8 cellular contexts compared by ENCODE assay signal in the genomic region with DNA sequence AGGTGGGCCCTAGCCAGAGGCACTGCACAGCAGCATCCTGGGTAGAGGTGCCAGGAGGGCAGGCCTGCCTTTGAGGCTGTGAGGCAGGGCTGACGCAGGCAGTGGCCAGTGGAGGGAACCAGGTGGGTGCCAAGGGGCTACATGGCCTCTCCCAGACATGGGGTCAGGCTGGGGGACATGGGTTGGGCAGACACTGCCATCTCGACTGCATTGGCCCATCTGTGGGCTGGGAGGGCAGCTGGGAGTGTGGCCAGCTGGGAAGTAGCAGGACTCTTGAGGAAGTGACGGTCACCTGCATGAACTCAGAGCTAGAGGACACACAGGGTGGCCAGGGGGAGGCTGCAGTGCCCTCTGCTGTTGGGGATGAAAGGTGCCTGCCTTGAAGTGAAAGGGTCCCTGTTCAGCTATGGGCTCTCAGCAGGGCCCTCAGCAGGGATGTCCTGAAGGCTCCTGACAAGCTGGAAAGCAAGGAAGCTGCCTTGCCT.
A peak's percentile ranks its signal among the peaks of the same experiment; 100 is the strongest.
DNase-seq lines count a peak whose midpoint lies in the region; ATAC-seq, FAIRE-seq and TF ChIP-seq lines count a peak whose summit lies in the region.
"Not testable (repeated sequence)": the region's sequence is repeated elsewhere in the genome, so short reads cannot be mapped to it uniquely, and the experiment has no call there.

No MANE protein-coding gene starts in this region.

- TF ChIP-seq CTCF in GM12864 (IDR thresholded peaks at IDR 0.05; ENCODE audit: low read depth, low read length, missing control alignments), result peak; percentile 22
- TF ChIP-seq CTCF in HCT116 (IDR thresholded peaks at IDR 0.05 in 2 of 3, conservative IDR thresholded peaks at IDR 0.05 in 1 of 3; ENCODE audit: borderline replicate concordance in 1 of 3, insufficient read depth in 1 of 3, low read depth in 2 of 3, low read length in 2 of 3), result peak; percentile 23 to 38 (median 30); a peak in 4 of 6 replicates
- TF ChIP-seq CTCF in chondrocyte (IDR thresholded peaks at IDR 0.05); kidney (IDR thresholded peaks at IDR 0.05; ENCODE audit: borderline replicate concordance, extremely low read depth, insufficient read depth): not testable (repeated sequence)

- not testable (repeated sequence) for H3K9me3 ChIP-seq in HCT116 (ENCODE audit: control insufficient read depth in 1 of 2, insufficient read depth in 1 of 2, low read depth in 1 of 2, low read length in 2 of 2); kidney (ENCODE audit: control insufficient read depth in 1 of 2, low read length in 2 of 2); small intestine (ENCODE audit: control insufficient read depth, low read depth)

- not testable (repeated sequence) for H3K4me2 ChIP-seq in HCT116 (ENCODE audit: low read length)

- FAIRE-seq in kidney (lab: Jason Lieb, UNC); small intestine (lab: Jason Lieb, UNC): not testable (repeated sequence)

- H2AFZ ChIP-seq in HCT116 (ENCODE audit: low read depth, low read length, poor library complexity, severe bottlenecking), result not testable (repeated sequence)

- not testable (repeated sequence) for H4K20me1 ChIP-seq in HCT116 (ENCODE audit: insufficient read depth)

- WGBS in small intestine, 3 donors, result 17 to 73% (median 44%) methylated on average over 2 to 3 of the region's 3 CpGs

- 0 out of 2 replicates have a peak, but pooled peaks have one; percentile 47 for ATAC-seq in HCT116

- not testable (repeated sequence) for H3K36me3 ChIP-seq in HCT116 (ENCODE audit: control insufficient read depth in 1 of 2, insufficient read depth in 2 of 2, low read length in 2 of 2); kidney (ENCODE audit: control insufficient read depth in 1 of 2, insufficient read depth in 2 of 2, low read length in 2 of 2); small intestine (ENCODE audit: control insufficient read depth in 2 of 2, insufficient read depth in 2 of 2, low read length in 2 of 2)

- RAD21 ChIA-PET in HCT116 (lab: Charles Lee; ENCODE audit: low non-redundant PET in 1 of 2, low total read pairs in 2 of 2, uncharacterized antibody in 2 of 2, unreplicated experiment in 2 of 2), result not testable (repeated sequence)

- not testable (repeated sequence) for H3K9me3 Mint-ChIP-seq in chondrocyte (ENCODE audit: low read depth)

- not testable (repeated sequence) for TF ChIP-seq POLR2A in HCT116 (IDR thresholded peaks at IDR 0.05; ENCODE audit: borderline replicate concordance, extremely low read depth, insufficient read depth, insufficient read length)

- peak; percentile 32; the same call in 1 of the 2 replicates for TF ChIP-seq RAD21 in HCT116 (IDR thresholded peaks at IDR 0.05; ENCODE audit: low read depth)

- H3K27ac ChIP-seq in HCT116 (ENCODE audit: low read depth, low read length); kidney (ENCODE audit: low read depth in 2 of 2, low read length in 2 of 2); small intestine (ENCODE audit: low read depth in 1 of 2, low read length in 1 of 2): not testable (repeated sequence)

- H3K4me1 ChIP-seq in HCT116 (ENCODE audit: control insufficient read depth in 1 of 2, insufficient read depth in 2 of 2, low read length in 2 of 2); kidney (ENCODE audit: control insufficient read depth in 1 of 2, insufficient read depth in 1 of 2, low read depth in 1 of 2, low read length in 2 of 2); small intestine (ENCODE audit: control insufficient read depth in 2 of 2, insufficient read depth in 1 of 2, low read depth in 1 of 2, low read length in 1 of 2): not testable (repeated sequence)

- peak; percentile 4 for DNase-seq in ACHN
- DNase-seq in GM12864 (ENCODE audit: low read depth); HCT116 (ENCODE audit: low read depth, low spot score): not testable (repeated sequence)
- DNase-seq in NCI-H146 (lab: John Stamatoyannopoulos, UW), result peak; percentile 15
- DNase-seq in SK-MEL-5 (ENCODE audit: low read depth, low spot score), result peak; percentile 26
- DNase-seq in chondrocyte (ENCODE audit: low spot score), result peak; percentile 56
- peak; percentile 51 for DNase-seq in kidney
- peak; percentile 7 for DNase-seq in small intestine

- not testable (repeated sequence) for H3K36me3 Mint-ChIP-seq in chondrocyte (ENCODE audit: low read depth)

- H3K27me3 ChIP-seq in HCT116 (ENCODE audit: insufficient read depth, low read length); small intestine (ENCODE audit: control insufficient read depth in 2 of 2, insufficient read depth in 2 of 2, low read length in 2 of 2): not testable (repeated sequence)

- H3K79me2 ChIP-seq in HCT116 (ENCODE audit: insufficient read depth, low read length), result not testable (repeated sequence)

- not testable (repeated sequence) for BruUV-seq in HCT116 (replicated peaks; lab: Mats Ljungman, UMichigan)

- not testable (repeated sequence) for H3K9me2 ChIP-seq in HCT116 (ENCODE audit: insufficient read depth)

- H3K27me3 Mint-ChIP-seq in chondrocyte (ENCODE audit: low read depth), result not testable (repeated sequence)

- not testable (repeated sequence) for H3K4me1 Mint-ChIP-seq in chondrocyte (ENCODE audit: low read depth)

- H3K4me3 ChIP-seq in GM12864 (ENCODE audit: low read depth, low read length); HCT116 (replicated peaks in 1 of 2; ENCODE audit: low read depth in 1 of 2, low read length in 2 of 2); kidney (ENCODE audit: low read length in 2 of 2); small intestine (ENCODE audit: low read depth in 1 of 2, low read length in 2 of 2): not testable (repeated sequence)

- in situ Hi-C loops in ACHN (cut with HindIII; ENCODE audit: low pct_ligation_motif_present, low pct_unique_long_range_greater_than_20kb, low sequenced_read_pairs); SK-MEL-5 (cut with HindIII; ENCODE audit: low pct_unique_long_range_greater_than_20kb, low sequenced_read_pairs): not testable (repeated sequence)

- not testable (repeated sequence) for H3K4me3 Mint-ChIP-seq in chondrocyte (ENCODE audit: unreplicated experiment)

- intact Hi-C loops in HCT116 (cut with micrococcal nuclease); kidney (cut with DNase I): not testable (repeated sequence)

- POLR2A ChIA-PET in HCT116 (lab: Charles Lee), result not testable (repeated sequence)

- H3K9ac ChIP-seq in HCT116 (ENCODE audit: low read length); kidney (ENCODE audit: low read length in 2 of 2): not testable (repeated sequence)

- not testable (repeated sequence) for H3K27ac Mint-ChIP-seq in chondrocyte (ENCODE audit: unreplicated experiment)

- CTCF ChIA-PET in HCT116 (lab: Charles Lee), result interaction anchor here (0.6 to 1.2 kb wide), 3 partner anchors 148 to 410 kb away, joined by 3 read pairs; no protein-coding TSS in a partner anchor
